8 cellular contexts compared by ENCODE assay signal in genomic region chr16:8673611-8674412, GRCh38. TPM values are rescaled to one million over a fixed set of nuclear protein-coding genes. Genes with fewer than 3 reads are reported as not detected.
DNase-seq lines count a peak whose midpoint lies in the region; ATAC-seq and TF ChIP-seq lines count a peak whose summit lies in the region.

No MANE protein-coding gene starts in this region.

- H3K27ac ChIP-seq in AG04450 (ENCODE audit: low read depth, low read length) (no peak overlapping the region), ascending aorta (peak overlapping the region; percentile 54 to 67), left lung (no peak overlapping the region), thyroid gland (no peak overlapping the region)

- POLR2A ChIA-PET in AG04450 (lab: Yijun Ruan, JAX): no interaction called here

- CTCF ChIA-PET in AG04450 (lab: Charles Lee): interaction anchor here (0.7 to 1.1 kb wide), 2 partner anchors 14 to 118 kb away, joined by 3 to 5 read pairs; no protein-coding TSS in a partner anchor

- H3K36me3 ChIP-seq in ascending aorta (no peaks in the 10 kb centered on the region), left lung (no peaks in the 10 kb centered on the region), thyroid gland (no peaks in the 10 kb centered on the region)

- TF ChIP-seq CTCF in AG04450 (IDR thresholded peaks at IDR 0.05; ENCODE audit: low read depth, low read length): no peak
- no peak for TF ChIP-seq CTCF in ascending aorta (IDR thresholded peaks at IDR 0.05)
- TF ChIP-seq CTCF in left lung (IDR thresholded peaks at IDR 0.05): no peak
- no peak for TF ChIP-seq CTCF in thyroid gland (IDR thresholded peaks at IDR 0.05)

- no peaks in the 10 kb centered on the region for H3K9me3 ChIP-seq in AG04450 (ENCODE audit: control insufficient read depth, insufficient read depth, low read length)
- no peaks in the 10 kb centered on the region for H3K9me3 ChIP-seq in ascending aorta
- no peaks in the 10 kb centered on the region for H3K9me3 ChIP-seq in left lung
- H3K9me3 ChIP-seq in thyroid gland: no peaks in the 10 kb centered on the region

- WGBS in thyroid gland, 2 donors: 23 to 35% methylated on average over 12 to 20 of the region's 24 CpGs

- H3K4me1 ChIP-seq in ascending aorta: peaks cover 0 to 11% of the 10 kb centered on the region in 2 donors
- peaks cover 7 to 12% of the 10 kb centered on the region in 2 donors for H3K4me1 ChIP-seq in left lung
- peaks cover 29 to 33% of the 10 kb centered on the region in 2 donors for H3K4me1 ChIP-seq in thyroid gland

- peak; percentile 46 for ATAC-seq in GM19023 (IDR thresholded peaks at IDR 0.05; ENCODE audit: unreplicated experiment)
- peak; percentile 41 for ATAC-seq in HG03159 (IDR thresholded peaks at IDR 0.05; ENCODE audit: unreplicated experiment)
- ATAC-seq in left lung: peak; percentile 70

- H3K4me3 ChIP-seq in AG04450 (ENCODE audit: low read depth, low read length) (peak overlapping the region; percentile 65), ascending aorta (peak overlapping the region; percentile 75 to 84), left lung (peak overlapping the region; percentile 56 to 64), thyroid gland (replicated peaks in 1 of 3) (peak overlapping the region in 2 of 3 donors; percentile 37 to 45)

- TF ChIP-seq POLR2A in thyroid gland (IDR thresholded peaks at IDR 0.05) (no peak), erythroblast (IDR thresholded peaks at IDR 0.05; ENCODE audit: low read length) (no peak)

- H3K27me3 ChIP-seq in AG04450 (ENCODE audit: control insufficient read depth, insufficient read depth, low read length) (peaks cover 2% of the 10 kb centered on the region), ascending aorta (no peaks in the 10 kb centered on the region), left lung (no peaks in the 10 kb centered on the region), thyroid gland (no peaks in the 10 kb centered on the region)

- intact Hi-C loops in ascending aorta (cut with DNase I): loop anchor here (2.0 to 5.0 kb wide), 5 partner anchors 53 to 288 kb away; partner anchors contain the start of genes CARHSP1, METTL22, PMM2 and TMEM186
- intact Hi-C loops in left lung (cut with DNase I): no loop called here
- intact Hi-C loops in thyroid gland (cut with DNase I): no loop called here

- no peak for DNase-seq in AG04450 (ENCODE audit: low read depth, low spot score)
- DNase-seq in ascending aorta (ENCODE audit: low spot score in 2 of 2): no peak
- DNase-seq in left lung: no peak
- DNase-seq in thyroid gland: no peak
- no peak for DNase-seq in erythroblast (lab: John Stamatoyannopoulos, UW)
- no peak for DNase-seq in stimulated activated CD4-positive, alpha-beta T cell treated with anti-CD3 and anti-CD28 coated beads, Interleukin-12 subunit alpha, Interleukin-12 subunit beta, amount 100 ng/mL, for 4 hours

RNA-seq across cellular contexts. Expression of gene ABAT, which starts 0.6 kb away (rescaled TPM):
- 6.6 and 7.2 TPM in 2 replicates for polyA plus RNA-seq in AG04450 (2011; rRNA removed)
- polyA minus RNA-seq in AG04450 (2011; rRNA and poly(A)+ RNA removed): 3.4 and 4.6 TPM in 2 replicates
- total RNA-seq in ascending aorta (1.8 TPM), left lung (10 to 100 TPM in 1 of 2 donors, 1 to 10 TPM in 1; 8.0 to 14.1 TPM), thyroid gland (10 to 100 TPM; 10.9 to 53.7 (median 35.9) TPM)

RNA-seq across cellular contexts. Expression of gene METTL22, which starts 52.3 kb away (rescaled TPM):
- polyA plus RNA-seq in AG04450 (2011; rRNA removed): 39.7 and 46.3 TPM in 2 replicates
- polyA minus RNA-seq in AG04450 (2011; rRNA and poly(A)+ RNA removed): 58.6 and 103 TPM in 2 replicates
- total RNA-seq in ascending aorta (31.7 TPM), left lung (10 to 100 TPM; 28.2 to 43.5 TPM), thyroid gland (10 to 100 TPM; 16.5 to 43.2 (median 18.8) TPM)

Comparison
In these comparisons a context has a peak if more than half of its experiments do, and no peak if none do; other contexts are left out.
1. H3K27ac ChIP-seq: peak in ascending aorta (2 of 2); none in AG04450 (single experiment), left lung (0 of 2) and thyroid gland (0 of 3).
2. Peak in every context shown above with its lines, with median percentiles within 50 percentile points of each other: H3K4me3 ChIP-seq and ATAC-seq.